23 cellular contexts compared by ENCODE assay signal in genomic region chr11:13102575-13102840, GRCh38.
DNase-seq lines count a peak whose midpoint lies in the region; ATAC-seq and TF ChIP-seq lines count a peak whose summit lies in the region.
"Had no signal": no experiment of that assay in that cellular context is flagged by ENCODE, and none has a peak within 500 bp of the region (broad histone marks: within the 10 kb centered on the region; RNA-seq: fewer than 3 reads in every experiment).

No MANE protein-coding gene starts in this region.

- no peaks in the 10 kb centered on the region for H3K4me1 ChIP-seq in CD8-positive, alpha-beta memory T cell (ENCODE audit: insufficient read depth, low read length)
- peaks cover 14% of the 10 kb centered on the region for H3K4me1 ChIP-seq in mesendoderm (ENCODE audit: control insufficient read depth, low read depth, low read length)
- H3K4me1 ChIP-seq in mesenchymal stem cell (ENCODE audit: control insufficient read depth, insufficient read depth, low read depth, low read length), result no peaks in the 10 kb centered on the region
- H3K4me1 ChIP-seq: HAP-1 had no signal

- H3K9ac ChIP-seq in mesendoderm (ENCODE audit: low read length), result no peak overlapping the region
- H3K9ac ChIP-seq in mesenchymal stem cell (ENCODE audit: low read length), result no peak overlapping the region
- H3K9ac ChIP-seq: BLaER1, SK-N-SH had no signal

- CTCF ChIA-PET in CD8-positive, alpha-beta memory T cell (lab: Charles Lee), result no interaction called here

- H2BK12ac ChIP-seq in mesenchymal stem cell (ENCODE audit: low read length in 2 of 2), result no peak overlapping the region

- H3K18ac ChIP-seq in mesendoderm (ENCODE audit: low read length) (no peak overlapping the region), mesenchymal stem cell (ENCODE audit: low read depth in 1 of 2, low read length in 2 of 2) (no peak overlapping the region)

- H3K23ac ChIP-seq in mesendoderm (ENCODE audit: low read length), result no peak overlapping the region
- H3K23ac ChIP-seq in mesenchymal stem cell (ENCODE audit: low read length in 2 of 2), result no peak overlapping the region

- no peaks in the 10 kb centered on the region for H3K79me2 ChIP-seq in mesendoderm (ENCODE audit: control insufficient read depth, insufficient read depth, low read length)

- in situ Hi-C loops in SK-MEL-5 (cut with HindIII; ENCODE audit: low pct_unique_long_range_greater_than_20kb, low sequenced_read_pairs), result no loop called here

- H2AFZ ChIP-seq in mesenchymal stem cell (ENCODE audit: low read depth, low read length), result no peak overlapping the region

- H3K4me2 ChIP-seq in mesendoderm (ENCODE audit: low read length), result no peak overlapping the region
- H3K4me2 ChIP-seq in mesenchymal stem cell (ENCODE audit: low read length, poor library complexity, severe bottlenecking), result no peak overlapping the region
- H3K4me2 ChIP-seq: BLaER1, SK-N-SH had no signal

- no peak overlapping the region for H3K4me3 ChIP-seq in CD8-positive, alpha-beta memory T cell (ENCODE audit: low read length)
- H3K4me3 ChIP-seq in mesendoderm (ENCODE audit: low read length) (no peak overlapping the region), mesenchymal stem cell (ENCODE audit: insufficient read depth in 1 of 2, low read depth in 1 of 2, low read length in 2 of 2) (no peak overlapping the region)
- H3K4me3 ChIP-seq: BLaER1, HAP-1 had no signal

- H4K5ac ChIP-seq in mesendoderm (ENCODE audit: low read length), result no peak overlapping the region

- ATAC-seq in SK-N-SH treated with all-trans-retinoic acid at 6 μM for 48 hours, result no peak
- ATAC-seq: CD8-positive, alpha-beta T cell had no signal

- H3K4me3 Mint-ChIP-seq in CD8-positive, alpha-beta memory T cell, result no peak overlapping the region
- H3K4me3 Mint-ChIP-seq in endothelial cell (ENCODE audit: unreplicated experiment), result no peak overlapping the region
- H3K4me3 Mint-ChIP-seq: CD8-positive, alpha-beta T cell had no signal

- H4K8ac ChIP-seq in mesendoderm (ENCODE audit: low read depth, low read length), result no peak overlapping the region
- H4K8ac ChIP-seq in mesenchymal stem cell (ENCODE audit: low read length), result no peak overlapping the region

- peak overlapping the region; percentile 42 for H3K56ac ChIP-seq in mesendoderm (ENCODE audit: low read length)

- H3K27me3 ChIP-seq in CD8-positive, alpha-beta memory T cell (ENCODE audit: insufficient read depth, low read length, poor library complexity, severe bottlenecking), result peaks cover 3% of the 10 kb centered on the region
- H3K27me3 ChIP-seq in mesendoderm (ENCODE audit: insufficient read depth, low read length, poor library complexity), result no peaks in the 10 kb centered on the region
- H3K27me3 ChIP-seq in mesenchymal stem cell (ENCODE audit: control insufficient read depth in 1 of 2, insufficient read depth in 1 of 2, low read length in 2 of 2), result peaks cover 0 to 54% of the 10 kb centered on the region in 2 experiments
- H3K27me3 ChIP-seq: BLaER1 had no signal

- H2BK15ac ChIP-seq in mesendoderm (replicated peaks; ENCODE audit: low read depth), result no peak overlapping the region
- no peak overlapping the region for H2BK15ac ChIP-seq in mesenchymal stem cell (ENCODE audit: low read depth, poor library complexity, severe bottlenecking)

- WGBS in mesendoderm (ENCODE audit: extremely low coverage, insufficient coverage, low lambda C conversion rate), result no CpG with 5 or more reads among the region's 2 CpGs
- WGBS in mesenchymal stem cell, result 97% methylated on average over 2 of the region's 2 CpGs

- H2AK5ac ChIP-seq in mesendoderm (ENCODE audit: low read length), result no peak overlapping the region
- no peak overlapping the region for H2AK5ac ChIP-seq in mesenchymal stem cell (ENCODE audit: low read length, severe bottlenecking)

- H3K4ac ChIP-seq in mesendoderm (ENCODE audit: low read depth, low read length) (no peak overlapping the region), mesenchymal stem cell (ENCODE audit: low read depth in 1 of 2, low read length in 2 of 2) (no peak overlapping the region)

- H2BK120ac ChIP-seq in mesendoderm (ENCODE audit: low read depth, low read length) (no peak overlapping the region), mesenchymal stem cell (ENCODE audit: low read depth, low read length) (no peak overlapping the region)

- H3K27me3 Mint-ChIP-seq in CD8-positive, alpha-beta memory T cell, result peaks cover 14 to 37% of the 10 kb centered on the region in 2 donors
- H3K27me3 Mint-ChIP-seq in endothelial cell (ENCODE audit: unreplicated experiment), result peaks cover 2% of the 10 kb centered on the region

- no peak for DNase-seq in CD8-positive, alpha-beta memory T cell
- peak; percentile 85 for DNase-seq in SK-MEL-5 (ENCODE audit: low read depth, low spot score)
- no peak for DNase-seq in endothelial cell (ENCODE audit: low spot score)
- DNase-seq in mesendoderm, result no peak
- no peak for DNase-seq in mesenchymal stem cell
- no peak for DNase-seq in iPS-NIHi11 (ENCODE audit: low spot score)
- no peak for DNase-seq in glomerular visceral epithelial cell (ENCODE audit: extremely low spot score)
- DNase-seq: ACHN; CD8-positive, alpha-beta T cell; DMS53; GDM1; IMR-90; NCI-H1105; NCI-H2029; NCI-H510A; SHP77 treated with DMSO at 0.1 percent for 48 hours; SK-N-SH had no signal

- H2BK5ac ChIP-seq in mesendoderm (ENCODE audit: low read length), result no peak overlapping the region
- H2BK5ac ChIP-seq in mesenchymal stem cell (ENCODE audit: low read depth, low read length, poor library complexity, severe bottlenecking), result no peak overlapping the region

- H3K79me1 ChIP-seq in mesendoderm (ENCODE audit: low read length) (no peaks in the 10 kb centered on the region), mesenchymal stem cell (replicated peaks; ENCODE audit: low read length, poor library complexity, severe bottlenecking) (no peaks in the 10 kb centered on the region)

- TF ChIP-seq CTCF in endothelial cell (IDR thresholded peaks at IDR 0.05; ENCODE audit: unreplicated experiment), result no peak

- POLR2A ChIA-PET in CD8-positive, alpha-beta memory T cell (lab: Charles Lee), result no interaction called here

- peaks cover 0 to 2% (median 0%) of the 10 kb centered on the region in 5 donors for H3K9me3 Mint-ChIP-seq in CD8-positive, alpha-beta memory T cell
- H3K9me3 Mint-ChIP-seq in endothelial cell (ENCODE audit: unreplicated experiment), result no peaks in the 10 kb centered on the region
- H3K9me3 Mint-ChIP-seq: CD8-positive, alpha-beta T cell had no signal

- no peak overlapping the region for H3K27ac Mint-ChIP-seq in CD8-positive, alpha-beta memory T cell
- H3K27ac Mint-ChIP-seq in endothelial cell (ENCODE audit: unreplicated experiment), result peak overlapping the region; percentile 83
- H3K27ac Mint-ChIP-seq: CD8-positive, alpha-beta T cell had no signal

- H3K36me3 ChIP-seq in CD8-positive, alpha-beta memory T cell (ENCODE audit: insufficient read depth, low read length), result no peaks in the 10 kb centered on the region
- H3K36me3 ChIP-seq in mesendoderm (ENCODE audit: control insufficient read depth, insufficient read depth, low read length) (no peaks in the 10 kb centered on the region), mesenchymal stem cell (ENCODE audit: control insufficient read depth in 1 of 2, insufficient read depth in 2 of 2, low read depth in 1 of 2, low read length in 2 of 2) (no peaks in the 10 kb centered on the region)
- H3K36me3 ChIP-seq: BLaER1, HAP-1 had no signal

- no peaks in the 10 kb centered on the region for H3K36me3 Mint-ChIP-seq in CD8-positive, alpha-beta memory T cell
- H3K36me3 Mint-ChIP-seq in endothelial cell (ENCODE audit: low read depth, unreplicated experiment), result no peaks in the 10 kb centered on the region
- H3K36me3 Mint-ChIP-seq: CD8-positive, alpha-beta T cell had no signal

- H3K9me3 ChIP-seq in CD8-positive, alpha-beta memory T cell (ENCODE audit: low read length), result no peaks in the 10 kb centered on the region
- no peaks in the 10 kb centered on the region for H3K9me3 ChIP-seq in mesenchymal stem cell (ENCODE audit: control insufficient read depth, low read length)
- H3K9me3 ChIP-seq: HAP-1, SK-N-SH had no signal

- no peaks in the 10 kb centered on the region for H3K4me1 Mint-ChIP-seq in CD8-positive, alpha-beta memory T cell
- H3K4me1 Mint-ChIP-seq in endothelial cell (ENCODE audit: unreplicated experiment), result peaks cover 52% of the 10 kb centered on the region

- H4K91ac ChIP-seq in mesenchymal stem cell (ENCODE audit: low read length), result no peak overlapping the region

- H3K14ac ChIP-seq in mesenchymal stem cell (ENCODE audit: low read length in 2 of 2), result no peak overlapping the region

- H3K27ac ChIP-seq in CD8-positive, alpha-beta memory T cell (ENCODE audit: low read depth, low read length), result peak overlapping the region; percentile 19
- no peak overlapping the region for H3K27ac ChIP-seq in mesendoderm (ENCODE audit: low read depth, low read length)
- no peak overlapping the region for H3K27ac ChIP-seq in mesenchymal stem cell (ENCODE audit: low read length, poor library complexity, severe bottlenecking)
- H3K27ac ChIP-seq: 22Rv1, BLaER1, HL-60, RWPE1 had no signal

TF ChIP-seq in SK-N-SH treated with all-trans-retinoic acid at 6 μM for 48 hours, 23 proteins besides CTCF, POLR2A, EP300 and RAD21:
- TF ChIP-seq RARB (CRISPR knock-in tag; IDR thresholded peaks at IDR 0.05) (no peak), ZNF8 (CRISPR knock-in tag; IDR thresholded peaks at IDR 0.05) (no peak), ZNF565 (CRISPR knock-in tag; conservative IDR thresholded peaks at IDR 0.05; ENCODE audit: low read depth) (no peak), ZC3H10 (CRISPR knock-in tag; IDR thresholded peaks at IDR 0.05) (no peak), ESRRG (CRISPR knock-in tag; IDR thresholded peaks at IDR 0.05) (no peak)
TF ChIP-seq in SK-N-SH treated with all-trans-retinoic acid at 6 μM for 48 hours: peak in this region for 0.
